8 cellular contexts compared by ENCODE assay signal in the genomic region with DNA sequence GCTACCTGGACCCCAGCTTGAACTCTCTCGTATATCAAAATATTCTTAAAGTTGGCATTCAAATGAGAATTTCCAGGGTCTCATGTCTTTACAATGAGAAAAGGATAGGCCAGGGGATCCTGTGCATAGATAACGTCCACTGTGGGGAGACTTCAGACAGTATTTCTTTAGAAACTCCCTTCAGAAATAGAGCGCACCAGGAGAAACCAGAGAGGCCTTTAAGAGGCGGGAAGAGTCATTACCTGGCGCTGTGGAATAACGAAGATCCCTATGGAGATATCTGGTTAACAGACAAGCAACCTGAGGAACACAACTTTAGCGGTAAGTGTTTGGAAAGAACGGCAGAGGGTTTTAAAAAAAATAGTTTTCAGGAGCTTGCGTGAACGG. TPM values are rescaled to one million over a fixed set of nuclear protein-coding genes. Genes with fewer than 3 reads are reported as not detected.
DNase-seq lines count a peak whose midpoint lies in the region; ATAC-seq, FAIRE-seq and TF ChIP-seq lines count a peak whose summit lies in the region.

No MANE protein-coding gene starts in this region.

- 1 to 4% methylated on average over 10 of the region's 10 CpGs for WGBS in body of pancreas, 2 donors
- WGBS in transverse colon (ENCODE audit: low coverage in 1 of 2), 2 donors, result 0 to 30% methylated on average over 2 to 10 of the region's 10 CpGs

- peak in 1 of 2 experiments; percentile 10 for DNase-seq in Caco-2
- peak; percentile 4 for DNase-seq in HPDE6-E6E7 (ENCODE audit: extremely low spot score)
- no peak for DNase-seq in body of pancreas
- DNase-seq in left lung, result no peak
- no peak for DNase-seq in transverse colon
- no peak for DNase-seq in H54 (ENCODE audit: insufficient read length, low spot score)
- no peak for DNase-seq in NCI-H1694 (lab: John Stamatoyannopoulos, UW)

- H3K4me3 ChIP-seq in Caco-2 (ENCODE audit: low read depth, low read length), result peak overlapping the region; percentile 50
- no peak overlapping the region for H3K4me3 ChIP-seq in body of pancreas
- peak overlapping the region; percentile 25 to 41 for H3K4me3 ChIP-seq in left lung
- peak overlapping the region; percentile 35 to 63 (median 42) for H3K4me3 ChIP-seq in transverse colon

- no peaks in the 10 kb centered on the region for H3K36me3 Mint-ChIP-seq in Caco-2 (ENCODE audit: insufficient read depth, unreplicated experiment)

- peak overlapping the region; percentile 82 for H3K4me3 Mint-ChIP-seq in Caco-2 (ENCODE audit: unreplicated experiment)

- in situ Hi-C loops in transverse colon (cut with MboI; ENCODE audit: low pct_ligation_motif_present in 1 of 4, low pct_unique_long_range_greater_than_20kb in 1 of 4, low sequenced_read_pairs in 3 of 4), result loop anchor here in 2 of 4 donors (25.0 kb wide), 1 partner anchor 125 kb away; no protein-coding TSS in a partner anchor

- H3K36me3 ChIP-seq in Caco-2 (ENCODE audit: control insufficient read depth, insufficient read depth, low read length) (no peaks in the 10 kb centered on the region), body of pancreas (replicated peaks in 1 of 2; ENCODE audit: insufficient read depth in 1 of 2, low read depth in 2 of 2) (no peaks in the 10 kb centered on the region), left lung (no peaks in the 10 kb centered on the region), transverse colon (no peaks in the 10 kb centered on the region)

- TF ChIP-seq CTCF in Caco-2 (IDR thresholded peaks at IDR 0.05; ENCODE audit: insufficient read depth in 1 of 2, low read depth in 1 of 2, low read length in 1 of 2, severe bottlenecking in 1 of 2, unreplicated experiment in 1 of 2), result no peak
- no peak for TF ChIP-seq CTCF in body of pancreas (IDR thresholded peaks at IDR 0.05)
- TF ChIP-seq CTCF in left lung (IDR thresholded peaks at IDR 0.05), result no peak
- TF ChIP-seq CTCF in transverse colon (IDR thresholded peaks at IDR 0.05), result no peak

- H3K9me3 Mint-ChIP-seq in Caco-2 (ENCODE audit: unreplicated experiment), result no peaks in the 10 kb centered on the region

- BruUV-seq in Caco-2 (replicated peaks; lab: Mats Ljungman, UMichigan), result no TSS peak

- CTCF ChIA-PET in Caco-2 (lab: Charles Lee), result interaction anchor here (0.7 kb wide), 1 partner anchor 7 kb away, joined by 3 read pairs; no protein-coding TSS in a partner anchor

- TF ChIP-seq POLR2A in body of pancreas (IDR thresholded peaks at IDR 0.05), result no peak
- TF ChIP-seq POLR2A in transverse colon (IDR thresholded peaks at IDR 0.05), result no peak
- no peak for TF ChIP-seq POLR2A in H54 (IDR thresholded peaks at IDR 0.05; ENCODE audit: low read depth, low read length)

- ATAC-seq in GM19467 (IDR thresholded peaks at IDR 0.05; ENCODE audit: unreplicated experiment) (peak; percentile 10), body of pancreas (peak; percentile 40), left lung (peak; percentile 44)

- TF ChIP-seq EP300 in transverse colon (IDR thresholded peaks at IDR 0.05; ENCODE audit: low read depth), result no peak

- H3K27me3 ChIP-seq in Caco-2 (replicated peaks; ENCODE audit: control insufficient read depth, insufficient read depth, low read length), result no peaks in the 10 kb centered on the region
- H3K27me3 ChIP-seq in body of pancreas, result no peaks in the 10 kb centered on the region
- H3K27me3 ChIP-seq in left lung, result peaks cover 0 to 5% of the 10 kb centered on the region in 2 donors
- H3K27me3 ChIP-seq in transverse colon, result no peaks in the 10 kb centered on the region

- H3K4me1 ChIP-seq in Caco-2 (no peaks in the 10 kb centered on the region), body of pancreas (no peaks in the 10 kb centered on the region), left lung (no peaks in the 10 kb centered on the region), transverse colon (no peaks in the 10 kb centered on the region)

- H3K27ac Mint-ChIP-seq in Caco-2 (ENCODE audit: unreplicated experiment), result peak overlapping the region; percentile 36

- H3K9me3 ChIP-seq in Caco-2 (no peaks in the 10 kb centered on the region), body of pancreas (no peaks in the 10 kb centered on the region), left lung (no peaks in the 10 kb centered on the region), transverse colon (no peaks in the 10 kb centered on the region)

- H3K27ac ChIP-seq in body of pancreas (peak overlapping the region in 2 of 4 donors; percentile 9 to 22), left lung (no peak overlapping the region), transverse colon (peak overlapping the region in 3 of 4 donors; percentile 20 to 50 (median 45))

- intact Hi-C loops in Caco-2 (cut with micrococcal nuclease; ENCODE audit: unreplicated experiment) (loop anchor here (1.0 to 5.0 kb wide), 2 partner anchors 80 to 190 kb away; partner anchors contain the start of gene TBC1D8B), body of pancreas (cut with DNase I) (no loop called here), left lung (cut with DNase I) (no loop called here), transverse colon (cut with DNase I; ENCODE audit: low total_unique reads) (no loop called here)

- H3K27me3 Mint-ChIP-seq in Caco-2 (ENCODE audit: insufficient read depth, unreplicated experiment), result no peaks in the 10 kb centered on the region

- FAIRE-seq in H54 (lab: Jason Lieb, UNC), result no peak

- POLR2A ChIA-PET in Caco-2 (lab: Charles Lee), result no interaction called here

- peaks cover 6% of the 10 kb centered on the region for H3K4me1 Mint-ChIP-seq in Caco-2 (ENCODE audit: low read depth, unreplicated experiment)

RNA-seq across cellular contexts. Expression of gene RADX, which starts 0.6 kb away (rescaled TPM):
- total RNA-seq in Caco-2 (2022) (2.2 and 3.4 TPM in 2 replicates), body of pancreas (1 to 10 TPM; 2.3 to 5.7 TPM), left lung (1 to 10 TPM; 3.2 to 4.9 TPM), transverse colon (10 to 100 TPM in 1 of 4 donors, 1 to 10 TPM in 2, not detected in 1; 1.9 to 13.8 (median 4.6) TPM)

Comparison
In these comparisons a context has a peak if more than half of its experiments do, and no peak if none do; other contexts are left out.
1. H3K4me3 ChIP-seq: peak in Caco-2 (single experiment), left lung (2 of 2) and transverse colon (4 of 4); none in body of pancreas (0 of 2).
2. H3K27ac ChIP-seq: peak in transverse colon (3 of 4); none in left lung (0 of 2).
3. Peak in every context shown above with its lines, with median percentiles within 50 percentile points of each other: ATAC-seq.